Comparison of ENCODE assay signal across 15 cellular contexts in the genomic region with DNA sequence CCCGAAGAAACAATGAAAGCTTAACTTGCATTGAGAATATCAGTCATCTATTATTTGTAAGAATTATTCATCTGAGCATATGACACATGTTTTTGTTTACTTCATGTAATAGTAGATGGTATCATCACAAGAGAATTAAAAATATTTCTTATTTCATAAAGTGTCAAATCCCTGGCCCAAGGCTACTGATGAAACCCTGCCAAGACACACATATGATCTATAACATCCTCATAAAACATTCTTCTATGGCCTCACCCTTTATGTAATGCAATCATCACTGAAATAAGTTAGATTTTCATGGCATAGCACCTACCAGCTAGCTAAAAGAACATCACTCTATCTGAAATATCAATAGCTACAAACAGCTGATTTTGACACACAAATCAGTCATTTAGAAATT.
DNase-seq lines count a peak whose midpoint lies in the region; ATAC-seq and TF ChIP-seq lines count a peak whose summit lies in the region.
"Had no signal": no experiment of that assay in that cellular context is flagged by ENCODE, and none has a peak within 500 bp of the region (broad histone marks: within the 10 kb centered on the region; RNA-seq: fewer than 3 reads in every experiment).

No MANE protein-coding gene starts in this region.

- no peak for TF ChIP-seq CTCF in PC-3 (conservative IDR thresholded peaks at IDR 0.05; ENCODE audit: low read depth, low read length)
- TF ChIP-seq CTCF in epithelial cell of esophagus (IDR thresholded peaks at IDR 0.05; ENCODE audit: insufficient read depth, low read depth, low read length, missing control alignments) = no peak
- TF ChIP-seq CTCF in ascending aorta (IDR thresholded peaks at IDR 0.05) = no peak

- H3K27me3 ChIP-seq in PC-3 (ENCODE audit: low read length) (no peaks in the 10 kb centered on the region), ascending aorta (no peaks in the 10 kb centered on the region)

- H3K4me3 ChIP-seq in PC-3 (ENCODE audit: low read length) (no peak overlapping the region), epithelial cell of esophagus (ENCODE audit: low read length) (no peak overlapping the region), ascending aorta (no peak overlapping the region)

- H3K79me2 ChIP-seq in PC-3 (ENCODE audit: low read length) = no peaks in the 10 kb centered on the region

- POLR2A ChIA-PET in PC-3 (lab: Charles Lee; ENCODE audit: unreplicated experiment) = no interaction called here

- H3K4me2 ChIP-seq in PC-3 (ENCODE audit: low read length) = no peak overlapping the region

- intact Hi-C loops in PC-3 (cut with micrococcal nuclease) = no loop called here
- intact Hi-C loops in ascending aorta (cut with DNase I) = no loop called here

- no peak overlapping the region for H3K27ac ChIP-seq in PC-3 (ENCODE audit: low read length)
- no peak overlapping the region for H3K27ac ChIP-seq in ascending aorta

- H2AFZ ChIP-seq in PC-3 (ENCODE audit: low read length) = no peak overlapping the region

- no peaks in the 10 kb centered on the region for H3K9me2 ChIP-seq in PC-3 (replicated peaks; ENCODE audit: low read length)

- DNase-seq in HS-5 (ENCODE audit: low read depth) (peak; percentile 2), PC-3 (peak; percentile 34), epithelial cell of esophagus (ENCODE audit: low read depth) (peak; percentile 70), foreskin melanocyte (peak; percentile 16), ascending aorta (ENCODE audit: low spot score in 2 of 2) (no peak), COLO829 (ENCODE audit: low spot score) (no peak)
- DNase-seq: C1 segment of cervical spinal cord; Caco-2; CD4-positive, alpha-beta memory T cell; DMS153; DND-41; GOT3; H7; HCEC 1CT had no signal

- H3K9me3 ChIP-seq in PC-3 (ENCODE audit: low read length) = no peaks in the 10 kb centered on the region
- no peaks in the 10 kb centered on the region for H3K9me3 ChIP-seq in ascending aorta
- H3K9me3 ChIP-seq: Caco-2 had no signal

- no peaks in the 10 kb centered on the region for H3F3A ChIP-seq in PC-3 (ENCODE audit: low read length, unreplicated experiment)

- BruUV-seq in PC-3 (replicated peaks; lab: Mats Ljungman, UMichigan) = no TSS peak

- no peaks in the 10 kb centered on the region for H3K36me3 ChIP-seq in PC-3 (ENCODE audit: low read depth, low read length)
- H3K36me3 ChIP-seq in ascending aorta = no peaks in the 10 kb centered on the region

- ATAC-seq in PC-3 = peak; percentile 67
- no peak for ATAC-seq in GM18867 (IDR thresholded peaks at IDR 0.05; ENCODE audit: unreplicated experiment)

- CTCF ChIA-PET in PC-3 (lab: Charles Lee) = no interaction called here

- no peaks in the 10 kb centered on the region for H4K20me1 ChIP-seq in PC-3 (ENCODE audit: low read length)

- no peak overlapping the region for H3K9ac ChIP-seq in PC-3 (ENCODE audit: low read length)

- H3K4me1 ChIP-seq in PC-3 (ENCODE audit: insufficient read depth, low read length) (no peaks in the 10 kb centered on the region), ascending aorta (no peaks in the 10 kb centered on the region)
- H3K4me1 ChIP-seq: Caco-2 had no signal

Comparison
In these comparisons a context has a peak if more than half of its experiments do, and no peak if none do; other contexts are left out.
1. DNase-seq: peak in HS-5 (single experiment), PC-3 (single experiment), epithelial cell of esophagus (single experiment) and foreskin melanocyte (single experiment); none in ascending aorta (0 of 2) and COLO829 (single experiment).